Comparison of ENCODE assay signal across 8 cellular contexts in genomic region chr17:30808785-30809286, GRCh38. TPM values are rescaled to one million over a fixed set of nuclear protein-coding genes. Genes with fewer than 3 reads are reported as not detected.
A peak's percentile ranks its signal among the peaks of the same experiment; 100 is the strongest.
DNase-seq lines count a peak whose midpoint lies in the region; ATAC-seq, FAIRE-seq and TF ChIP-seq lines count a peak whose summit lies in the region.

No MANE protein-coding gene starts in this region.

- peak; percentile 82 for FAIRE-seq in GM12891 (lab: Jason Lieb, UNC)
- no peak for FAIRE-seq in H54 (lab: Jason Lieb, UNC)

- 0 out of 2 replicates have a peak, but pooled peaks have one; percentile 23 for TF ChIP-seq POLR2A in GM12891 (IDR thresholded peaks at IDR 0.05; ENCODE audit: low read depth, low read length)
- no peak for TF ChIP-seq POLR2A in NB4 (IDR thresholded peaks at IDR 0.05; ENCODE audit: extremely low read depth, insufficient read length)
- no peak for TF ChIP-seq POLR2A in H54 (IDR thresholded peaks at IDR 0.05; ENCODE audit: low read depth, low read length)

- no peaks in the 10 kb centered on the region for H3K27me3 ChIP-seq in H7 (ENCODE audit: control insufficient read depth, insufficient read depth, low read length)

- no peak overlapping the region for H3K4me3 Mint-ChIP-seq in endothelial cell (ENCODE audit: unreplicated experiment)

- H3K4me1 Mint-ChIP-seq in endothelial cell (ENCODE audit: unreplicated experiment), result peaks cover 39% of the 10 kb centered on the region

- H3K4me3 ChIP-seq in NB4 (ENCODE audit: low read depth, low read length) (peak overlapping the region; percentile 35), H7 (ENCODE audit: insufficient read depth, low read depth, low read length) (no peak overlapping the region)

- no peak for DNase-seq in GM12891 (ENCODE audit: insufficient read length, low spot score)
- peak; percentile 93 for DNase-seq in NB4 (ENCODE audit: low read depth)
- DNase-seq in endothelial cell (ENCODE audit: low spot score), result peak; percentile 16
- no peak for DNase-seq in NCI-H774 (lab: John Stamatoyannopoulos, UW)
- no peak for DNase-seq in H7
- no peak for DNase-seq in H54 (ENCODE audit: insufficient read length, low spot score)
- DNase-seq in LoVo (ENCODE audit: low spot score), result no peak

- peak overlapping the region; percentile 99 for H3K27ac Mint-ChIP-seq in endothelial cell (ENCODE audit: unreplicated experiment)

- H3K9me3 Mint-ChIP-seq in endothelial cell (ENCODE audit: unreplicated experiment), result no peaks in the 10 kb centered on the region

- H3K36me3 ChIP-seq in H7 (replicated peaks; ENCODE audit: control insufficient read depth, insufficient read depth, low read length), result peaks cover under 1% of the 10 kb centered on the region; the same call in 1 of the 2 replicates

- peak; percentile 77 for ATAC-seq in GM21528 (IDR thresholded peaks at IDR 0.05; ENCODE audit: low FRiP score, unreplicated experiment)

- peaks cover 11% of the 10 kb centered on the region for H3K36me3 Mint-ChIP-seq in endothelial cell (ENCODE audit: low read depth, unreplicated experiment)

- TF ChIP-seq CTCF in NB4 (IDR thresholded peaks at IDR 0.05; ENCODE audit: low read depth, low read length), result no peak
- no peak for TF ChIP-seq CTCF in endothelial cell (IDR thresholded peaks at IDR 0.05; ENCODE audit: unreplicated experiment)

- H3K27me3 Mint-ChIP-seq in endothelial cell (ENCODE audit: unreplicated experiment), result no peaks in the 10 kb centered on the region

TF ChIP-seq in GM12891, 5 proteins besides CTCF, POLR2A, EP300 and RAD21:
- TF ChIP-seq POLR2AphosphoS5 (IDR thresholded peaks at IDR 0.05; ENCODE audit: low read depth, low read length) (no peak), TAF1 (IDR thresholded peaks at IDR 0.05; ENCODE audit: low read depth, low read length) (peak; percentile 19; the same call in 1 of the 2 replicates), POU2F2 (IDR thresholded peaks at IDR 0.05; ENCODE audit: low read depth, low read length) (no peak), SPI1 (IDR thresholded peaks at IDR 0.05; ENCODE audit: low read depth, low read length) (peak; percentile 69)

RNA-seq across cellular contexts. Expression of gene CRLF3, which starts 15.7 kb away (rescaled TPM):
- 11.6 TPM for polyA plus RNA-seq in GM12891 (2012; ENCODE audit: low read depth, missing spikeins)
- total RNA-seq in endothelial cell (ENCODE audit: unreplicated experiment), result 23.8 TPM
- 18.4 and 22.5 TPM in 2 replicates for total RNA-seq in H7 (2014; rRNA removed; shearing (Covaris generic))

RNA-seq across cellular contexts. Expression of gene ATAD5, which starts 22.9 kb away (rescaled TPM):
- polyA plus RNA-seq in GM12891 (2012; ENCODE audit: low read depth, missing spikeins), result 3.5 TPM
- total RNA-seq in endothelial cell (ENCODE audit: unreplicated experiment), result 6.3 TPM
- total RNA-seq in H7 (2014; rRNA removed; shearing (Covaris generic)), result 7.7 and 14.3 TPM in 2 replicates

Comparison
In these comparisons a context has a peak if more than half of its experiments do, and no peak if none do; other contexts are left out.
1. DNase-seq: peak in NB4 (single experiment) and endothelial cell (single experiment); none in GM12891 (single experiment), NCI-H774 (single experiment), H7 (single experiment), H54 (single experiment) and LoVo (single experiment).